Comparison of ENCODE assay signal across 1 cellular context in the genomic region with DNA sequence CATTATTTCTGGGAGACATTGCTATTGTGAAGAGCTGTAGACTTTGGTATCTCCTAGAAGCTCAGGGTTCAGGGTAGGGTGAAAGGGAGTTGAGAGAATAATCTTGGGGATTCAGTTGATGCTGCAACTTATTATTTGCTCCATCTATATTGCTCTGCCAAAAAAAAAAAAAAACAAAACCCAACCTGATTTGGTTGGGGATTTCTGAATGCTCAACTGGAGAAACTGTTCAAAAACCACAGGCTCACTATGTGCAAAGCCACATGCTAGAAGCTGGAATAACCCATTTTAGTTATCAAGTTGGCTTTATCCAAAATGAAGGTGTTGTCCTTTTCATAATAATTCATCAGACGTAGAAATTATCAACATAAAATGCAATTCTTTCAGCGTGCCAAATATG.
A peak's percentile ranks its signal among the peaks of the same experiment; 100 is the strongest.
TF ChIP-seq lines count a peak whose summit lies in the region.

No MANE protein-coding gene starts in this region.

TF ChIP-seq in GM12878, 131 proteins besides CTCF, POLR2A, EP300 and RAD21 (continued from another document):
- TF ChIP-seq NKRF (conservative IDR thresholded peaks at IDR 0.05) (no peak), ZNF384 (IDR thresholded peaks at IDR 0.05; ENCODE audit: borderline replicate concordance, low read depth, low read length) (peak; percentile 49; the same call in 1 of the 2 replicates), RUNX3 (IDR thresholded peaks at IDR 0.05; ENCODE audit: low read length) (peak; percentile 50; the same call in 1 of the 2 replicates), RB1 (IDR thresholded peaks at IDR 0.05; ENCODE audit: borderline replicate concordance) (no peak), E2F4 (IDR thresholded peaks at IDR 0.05; ENCODE audit: low read depth, low read length) (no peak), IKZF2 (IDR thresholded peaks at IDR 0.05) (no peak), MTA2 (IDR thresholded peaks at IDR 0.05; ENCODE audit: low read depth) (0 out of 2 replicates have a peak, but pooled peaks have one; percentile 12), BHLHE40 (IDR thresholded peaks at IDR 0.05; ENCODE audit: borderline replicate concordance in 1 of 2, low read depth in 2 of 2, low read length in 1 of 2) (no peak), IKZF1 (conservative IDR thresholded peaks at IDR 0.05) (no peak), CUX1 (IDR thresholded peaks at IDR 0.05; ENCODE audit: insufficient replicate concordance, low read depth, low read length) (no peak), CREM (IDR thresholded peaks at IDR 0.05; ENCODE audit: low read depth) (no peak), TCF12 (IDR thresholded peaks at IDR 0.05; ENCODE audit: low read depth, low read length) (no peak), PRDM15 (CRISPR knock-in tag; IDR thresholded peaks at IDR 0.05) (no peak)
- TF ChIP-seq, protein P1, sequence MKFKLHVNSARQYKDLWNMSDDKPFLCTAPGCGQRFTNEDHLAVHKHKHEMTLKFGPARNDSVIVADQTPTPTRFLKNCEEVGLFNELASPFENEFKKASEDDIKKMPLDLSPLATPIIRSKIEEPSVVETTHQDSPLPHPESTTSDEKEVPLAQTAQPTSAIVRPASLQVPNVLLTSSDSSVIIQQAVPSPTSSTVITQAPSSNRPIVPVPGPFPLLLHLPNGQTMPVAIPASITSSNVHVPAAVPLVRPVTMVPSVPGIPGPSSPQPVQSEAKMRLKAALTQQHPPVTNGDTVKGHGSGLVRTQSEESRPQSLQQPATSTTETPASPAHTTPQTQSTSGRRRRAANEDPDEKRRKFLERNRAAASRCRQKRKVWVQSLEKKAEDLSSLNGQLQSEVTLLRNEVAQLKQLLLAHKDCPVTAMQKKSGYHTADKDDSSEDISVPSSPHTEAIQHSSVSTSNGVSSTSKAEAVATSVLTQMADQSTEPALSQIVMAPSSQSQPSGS (IDR thresholded peaks at IDR 0.05; ENCODE audit: low read length), result no peak
